Comparison of ENCODE assay signal across 29 cellular contexts in genomic region chrX:57899064-57899463, GRCh38.
"Had no signal": no experiment of that assay in that cellular context is flagged by ENCODE, and none has a peak within 500 bp of the region (broad histone marks: within the 10 kb centered on the region; RNA-seq: fewer than 3 reads in every experiment).

No MANE protein-coding gene starts in this region.

- H3K36me3 Mint-ChIP-seq: brain had no signal

- H3K4me3 Mint-ChIP-seq: activated CD4-positive, alpha-beta memory T cell treated with anti-CD3 and anti-CD28 coated beads for 36 hours; activated CD4-positive, alpha-beta T cell treated with anti-CD3 and anti-CD28 coated beads for 36 hours; activated CD4-positive, alpha-beta T cell treated with anti-CD3 and anti-CD28 coated beads, Interleukin-2, amount 10 ng/mL, durations not matched to agents 24 days and 14 days; activated CD8-positive, alpha-beta memory T cell treated with anti-CD3 and anti-CD28 coated beads, Interleukin-2, amount 10 ng/mL, durations not matched to agents 7 days and 5 days; activated CD8-positive, alpha-beta T cell treated with anti-CD3 and anti-CD28 coated beads, Interleukin-2, amount 10 ng/mL, durations not matched to agents 7 days and 5 days; activated naive CD4-positive, alpha-beta T cell treated with anti-CD3 and anti-CD28 coated beads for 36 hours; activated naive CD4-positive, alpha-beta T cell treated with anti-CD3 and anti-CD28 coated beads, Interleukin-2, amount 50 U/mL, for 24 hours; activated naive CD8-positive, alpha-beta T cell treated with anti-CD3 and anti-CD28 coated beads for 36 hours; activated naive CD8-positive, alpha-beta T cell treated with anti-CD3 and anti-CD28 coated beads, Interleukin-2, amount 50 U/mL, for 24 hours; activated T-helper 1 cell treated with anti-CD3 and anti-CD28 coated beads, Interleukin-12 subunit alpha, Interleukin-12 subunit beta, Interleukin-2, Interleukin-4 antibody, amounts not matched to agents 30 ng/mL and 10 ng/mL and 1 ng/mL, durations not matched to agents 14 hours and 24 hours and 36 hours; brain; central memory CD8-positive, alpha-beta T cell had no signal

- DNase-seq: activated CD4-positive, alpha-beta memory T cell treated with anti-CD3 and anti-CD28 coated beads for 36 hours; activated CD4-positive, alpha-beta T cell treated with anti-CD3 and anti-CD28 coated beads for 36 hours; activated CD4-positive, alpha-beta T cell treated with anti-CD3 and anti-CD28 coated beads, Interleukin-2, amount 10 ng/mL, durations not matched to agents 24 days and 14 days; activated CD4-positive, CD25-positive, alpha-beta regulatory T cell; activated CD4-positive, CD25-positive, alpha-beta regulatory T cell treated with anti-CD3 and anti-CD28 coated beads, Interleukin-2, amount 50 U/mL, for 72 hours; activated CD8-positive, alpha-beta memory T cell treated with anti-CD3 and anti-CD28 coated beads, Interleukin-2, amount 10 ng/mL, durations not matched to agents 7 days and 5 days; activated CD8-positive, alpha-beta memory T cell treated with anti-CD3 and anti-CD28 coated beads, Interleukin-2, amount 50 U/mL, for 4 hours; activated CD8-positive, alpha-beta T cell treated with anti-CD3 and anti-CD28 coated beads, Interleukin-2, amount 10 ng/mL, durations not matched to agents 7 days and 5 days; activated effector memory CD4-positive, alpha-beta T cell treated with anti-CD3 and anti-CD28 coated beads, Interleukin-2, amount 50 U/mL, for 16 hours; activated naive CD4-positive, alpha-beta T cell treated with anti-CD3 and anti-CD28 coated beads for 36 hours; activated naive CD8-positive, alpha-beta T cell treated with anti-CD3 and anti-CD28 coated beads for 36 hours; activated naive CD8-positive, alpha-beta T cell treated with anti-CD3 and anti-CD28 coated beads, Interleukin-2, amount 50 U/mL, for 24 hours; activated T-cell treated with anti-CD3 and anti-CD28 coated beads, Interleukin-2, amount 50 U/mL, for 1 hour; activated T-cell treated with anti-CD3 and anti-CD28 coated beads, Interleukin-2, amount 50 U/mL, for 48 hours; adrenal gland; amygdala; aorta; effector CD8-positive, alpha-beta T cell; foreskin fibroblast; head of caudate nucleus; T-helper 2 cell had no signal

- H3K4me1 Mint-ChIP-seq: brain had no signal

- H3K27ac ChIP-seq: adrenal gland, breast epithelium, cardiac muscle cell had no signal

- H3K27ac Mint-ChIP-seq: activated CD4-positive, alpha-beta memory T cell treated with anti-CD3 and anti-CD28 coated beads for 36 hours; activated CD4-positive, alpha-beta T cell treated with anti-CD3 and anti-CD28 coated beads for 36 hours; activated CD4-positive, alpha-beta T cell treated with anti-CD3 and anti-CD28 coated beads, Interleukin-2, amount 10 ng/mL, durations not matched to agents 24 days and 14 days; activated CD8-positive, alpha-beta memory T cell treated with anti-CD3 and anti-CD28 coated beads, Interleukin-2, amount 10 ng/mL, durations not matched to agents 7 days and 5 days; activated CD8-positive, alpha-beta T cell treated with anti-CD3 and anti-CD28 coated beads, Interleukin-2, amount 10 ng/mL, durations not matched to agents 7 days and 5 days; activated naive CD4-positive, alpha-beta T cell treated with anti-CD3 and anti-CD28 coated beads for 36 hours; activated naive CD4-positive, alpha-beta T cell treated with anti-CD3 and anti-CD28 coated beads, Interleukin-2, amount 50 U/mL, for 24 hours; activated naive CD8-positive, alpha-beta T cell treated with anti-CD3 and anti-CD28 coated beads for 36 hours; activated naive CD8-positive, alpha-beta T cell treated with anti-CD3 and anti-CD28 coated beads, Interleukin-2, amount 50 U/mL, for 24 hours; activated T-helper 1 cell treated with anti-CD3 and anti-CD28 coated beads, Interleukin-12 subunit alpha, Interleukin-12 subunit beta, Interleukin-2, Interleukin-4 antibody, amounts not matched to agents 30 ng/mL and 10 ng/mL and 1 ng/mL, durations not matched to agents 14 hours and 24 hours and 36 hours; activated T-helper 2 cell treated with anti-CD3 and anti-CD28 coated beads, Interferon-gamma antibody, Interleukin-2, Interleukin-4, amounts not matched to agents 10 μg/mL and 5 μg/mL and 100 μg/mL, durations not matched to agents 14 hours and 24 hours and 36 hours; brain had no signal

- H3K9me3 Mint-ChIP-seq: activated T-helper 1 cell treated with anti-CD3 and anti-CD28 coated beads, Interleukin-12 subunit alpha, Interleukin-12 subunit beta, Interleukin-2, Interleukin-4 antibody, amounts not matched to agents 30 ng/mL and 10 ng/mL and 1 ng/mL, durations not matched to agents 14 hours and 24 hours and 36 hours; activated T-helper 2 cell treated with anti-CD3 and anti-CD28 coated beads, Interferon-gamma antibody, Interleukin-2, Interleukin-4, amounts not matched to agents 10 μg/mL and 5 μg/mL and 100 μg/mL, durations not matched to agents 14 hours and 24 hours and 36 hours; central memory CD8-positive, alpha-beta T cell had no signal

- H3K36me3 ChIP-seq: adrenal gland, breast epithelium, cardiac muscle cell had no signal

- H3K27me3 ChIP-seq: adrenal gland, cardiac muscle cell had no signal

- H3K27me3 Mint-ChIP-seq: activated CD4-positive, alpha-beta memory T cell treated with anti-CD3 and anti-CD28 coated beads for 36 hours; activated CD4-positive, alpha-beta T cell treated with anti-CD3 and anti-CD28 coated beads for 36 hours; activated CD4-positive, alpha-beta T cell treated with anti-CD3 and anti-CD28 coated beads, Interleukin-2, amount 10 ng/mL, durations not matched to agents 24 days and 14 days; activated CD8-positive, alpha-beta memory T cell treated with anti-CD3 and anti-CD28 coated beads, Interleukin-2, amount 10 ng/mL, durations not matched to agents 7 days and 5 days; activated naive CD4-positive, alpha-beta T cell treated with anti-CD3 and anti-CD28 coated beads, Interleukin-2, amount 50 U/mL, for 24 hours; activated naive CD8-positive, alpha-beta T cell treated with anti-CD3 and anti-CD28 coated beads for 36 hours; activated naive CD8-positive, alpha-beta T cell treated with anti-CD3 and anti-CD28 coated beads, Interleukin-2, amount 50 U/mL, for 24 hours; brain; central memory CD8-positive, alpha-beta T cell had no signal

- ATAC-seq: activated CD4-positive, alpha-beta T cell treated with anti-CD3 and anti-CD28 coated beads for 36 hours; activated CD8-positive, alpha-beta memory T cell treated with anti-CD3 and anti-CD28 coated beads, Interleukin-2, amount 10 ng/mL, durations not matched to agents 7 days and 5 days; activated CD8-positive, alpha-beta T cell treated with anti-CD3 and anti-CD28 coated beads, Interleukin-2, amount 10 ng/mL, durations not matched to agents 7 days and 5 days; activated naive CD8-positive, alpha-beta T cell treated with anti-CD3 and anti-CD28 coated beads, Interleukin-2, amount 50 U/mL, for 24 hours; esophagus mucosa had no signal

- H3K4me1 ChIP-seq: breast epithelium had no signal

- H3K9me3 ChIP-seq: adrenal gland, breast epithelium had no signal

- H3K4me3 ChIP-seq: adrenal gland, breast epithelium, cardiac muscle cell had no signal
